Comparison of ENCODE assay signal across 12 cellular contexts in genomic region chr21:37631319-37632117, GRCh38.
DNase-seq lines count a peak whose midpoint lies in the region; ATAC-seq, FAIRE-seq and TF ChIP-seq lines count a peak whose summit lies in the region.
"Had no signal": no experiment of that assay in that cellular context is flagged by ENCODE, and none has a peak within 500 bp of the region (broad histone marks: within the 10 kb centered on the region; RNA-seq: fewer than 3 reads in every experiment).

No MANE protein-coding gene starts in this region.

- H3K4me1 Mint-ChIP-seq in HFFc6 (ENCODE audit: low read depth), result peaks cover 10% of the 10 kb centered on the region
- H3K4me1 Mint-ChIP-seq: stimulated activated naive B cell treated with anti-CD40 and anti-IgM and Interleukin-4, amounts not matched to agents 10 μg/mL and 1 μg/mL and 100 μg/mL, for 72 hours had no signal

- H3K23ac ChIP-seq in H1 (ENCODE audit: insufficient read length), result no peak overlapping the region

- H3K4me3 ChIP-seq in H1 (ENCODE audit: extremely low read depth in 1 of 4, insufficient read depth in 2 of 4, low read depth in 3 of 4, low read length in 4 of 4) (peak overlapping the region in 3 of 4 experiments; percentile 16 to 33 (median 18); a peak in 3 of 8 replicates), psoas muscle (peak overlapping the region; percentile 10)

- H3K27me3 ChIP-seq in H1 (replicated peaks in 1 of 4; ENCODE audit: control insufficient read depth in 3 of 4, extremely low read depth in 1 of 4, insufficient read depth in 3 of 4, low read length in 3 of 4), result no peaks in the 10 kb centered on the region
- peaks cover 0 to 1% (median 0%) of the 10 kb centered on the region in 3 donors for H3K27me3 ChIP-seq in psoas muscle (ENCODE audit: insufficient read depth in 3 of 3, low read length in 2 of 3)

- POLR2A ChIA-PET in H1 (lab: Charles Lee; ENCODE audit: partially characterized antibody), result interaction anchor here (1.2 to 1.6 kb wide), 3 partner anchors 9 to 411 kb away, joined by 3 to 6 read pairs (median 5); no protein-coding TSS in a partner anchor

- peak overlapping the region; percentile 40 for H4K5ac ChIP-seq in H1 (ENCODE audit: insufficient read length, low read depth, low read length)

- peaks cover 11% of the 10 kb centered on the region for H3K27me3 Mint-ChIP-seq in HFFc6 (ENCODE audit: insufficient read depth)

- H3K27ac ChIP-seq in H1 (ENCODE audit: low read depth, low read length), result peak overlapping the region; percentile 80
- no peak overlapping the region for H3K27ac ChIP-seq in psoas muscle
- H3K27ac ChIP-seq: VCaP had no signal

- 0 out of 2 replicates have a peak overlapping the region, but pooled peaks have one; percentile 4 for H2BK20ac ChIP-seq in H1 (ENCODE audit: low read length)

- H3K79me1 ChIP-seq in H1 (ENCODE audit: low read depth, low read length), result no peaks in the 10 kb centered on the region

- DNase-seq in GM19239 (ENCODE audit: insufficient read length, low spot score) (no peak), H1 (ENCODE audit: low read depth in 1 of 2, low spot score in 2 of 2) (peak; percentile 33 to 58), psoas muscle (no peak), HFFc6 (no peak), KG1 (lab: John Stamatoyannopoulos, UW) (no peak)
- no peak for DNase-seq in activated CD8-positive, alpha-beta memory T cell treated with anti-CD3 and anti-CD28 coated beads for 24 hours
- DNase-seq: NCI-H2029 treated with DMSO at 0.1 percent for 48 hours; stimulated activated naive B cell treated with anti-CD40 and anti-IgM and Interleukin-4, amounts not matched to agents 10 μg/mL and 1 μg/mL and 100 μg/mL, for 72 hours had no signal

- peak in 1 of 2 experiments; percentile 88; a peak in 2 of 3 replicates for TF ChIP-seq EP300 in H1 (IDR thresholded peaks at IDR 0.05; ENCODE audit: borderline replicate concordance in 1 of 2, low read depth in 2 of 2, low read length in 2 of 2)

- H3K4me2 ChIP-seq in H1 (ENCODE audit: insufficient read depth in 1 of 2, low read depth in 2 of 2, low read length in 2 of 2), result peak overlapping the region; percentile 59 to 61

- no peak overlapping the region for H3K27ac Mint-ChIP-seq in HFFc6
- H3K27ac Mint-ChIP-seq: nephron; stimulated activated naive B cell treated with anti-CD40 and anti-IgM and Interleukin-4, amounts not matched to agents 10 μg/mL and 1 μg/mL and 100 μg/mL, for 72 hours had no signal

- H3K9ac ChIP-seq in H1 (replicated peaks in 1 of 4; ENCODE audit: extremely low read depth in 1 of 4, low read depth in 3 of 4, low read length in 3 of 4), result peak overlapping the region in 1 of 4 experiments; percentile 50; a peak in 2 of 7 replicates

- peak overlapping the region; percentile 89 for H3K18ac ChIP-seq in H1 (ENCODE audit: extremely low read depth, low read length)

- peak; percentile 86 for ATAC-seq in HG03095 (IDR thresholded peaks at IDR 0.05; ENCODE audit: unreplicated experiment)
- ATAC-seq in psoas muscle, result peak; percentile 42 to 76 (median 62)
- ATAC-seq in HG03175 (IDR thresholded peaks at IDR 0.05; ENCODE audit: unreplicated experiment), result no peak

- H3K4ac ChIP-seq in H1 (replicated peaks; ENCODE audit: insufficient read length, low read depth, low read length), result no peak overlapping the region

- H2BK12ac ChIP-seq in H1 (ENCODE audit: low read depth, low read length), result 0 out of 2 replicates have a peak overlapping the region, but pooled peaks have one; percentile 85

- H2BK5ac ChIP-seq in H1 (ENCODE audit: low read depth, low read length), result peak overlapping the region; percentile 97; the same call in 1 of the 2 replicates

- no peak overlapping the region; the same call in 1 of the 2 replicates for H2AFZ ChIP-seq in H1 (ENCODE audit: low read length)

- no peak overlapping the region for H4K91ac ChIP-seq in H1 (replicated peaks; ENCODE audit: insufficient read length, low read length)

- intact Hi-C loops in psoas muscle (cut with DNase I), result no loop called here

- H4K8ac ChIP-seq in H1 (ENCODE audit: extremely low read depth, insufficient read depth, low read length), result no peak overlapping the region

- TF ChIP-seq CTCF in H1 (IDR thresholded peaks at IDR 0.05; ENCODE audit: control extremely low read depth in 1 of 3, insufficient read depth in 1 of 3, low read depth in 1 of 3, low read length in 3 of 3) (no peak), psoas muscle (IDR thresholded peaks at IDR 0.05) (no peak), HFFc6 (IDR thresholded peaks at IDR 0.05) (no peak)

- peak in 1 of 2 experiments; percentile 33; a peak in 2 of 4 replicates for TF ChIP-seq RAD21 in H1 (IDR thresholded peaks at IDR 0.05 in 1 of 2, conservative IDR thresholded peaks at IDR 0.05 in 1 of 2; ENCODE audit: low read depth in 2 of 2, low read length in 2 of 2)

- H3K36me3 Mint-ChIP-seq in HFFc6 (ENCODE audit: low read depth), result peaks cover 5% of the 10 kb centered on the region; the same call in 1 of the 2 replicates
- H3K36me3 Mint-ChIP-seq: stimulated activated naive B cell treated with anti-CD40 and anti-IgM and Interleukin-4, amounts not matched to agents 10 μg/mL and 1 μg/mL and 100 μg/mL, for 72 hours had no signal

- H3K36me3 ChIP-seq in H1 (ENCODE audit: control insufficient read depth in 2 of 4, insufficient read depth in 4 of 4, low read length in 3 of 4), result no peaks in the 10 kb centered on the region; a peak in 1 of 8 replicates
- H3K36me3 ChIP-seq in psoas muscle (ENCODE audit: insufficient read depth in 1 of 2, low read depth in 1 of 2), result no peaks in the 10 kb centered on the region

- TF ChIP-seq POLR2A in H1 (IDR thresholded peaks at IDR 0.05; ENCODE audit: control extremely low read depth in 1 of 2, low read depth in 2 of 2, low read length in 2 of 2), result peak in 1 of 2 experiments; percentile 53; a peak in 1 of 3 replicates

- WGBS in H1 (ENCODE audit: extremely low coverage in 1 of 2, insufficient coverage in 1 of 2, insufficient read length in 1 of 2, insufficient replicate concordance in 2 of 2, low coverage in 1 of 2, low lambda C conversion rate in 2 of 2, missing lambda C conversion rate in 1 of 2), 2 experiments, result 23% methylated on average over 12 of the region's 12 CpGs; no CpG with 5 or more reads in 1 of the 2 experiments
- WGBS in psoas muscle, 3 donors, result 23 to 33% (median 25%) methylated on average over 12 of the region's 12 CpGs

- H2AK5ac ChIP-seq in H1 (ENCODE audit: low read depth, low read length), result no peak overlapping the region

- no peak overlapping the region for H3K4me3 Mint-ChIP-seq in HFFc6
- H3K4me3 Mint-ChIP-seq: nephron; stimulated activated naive B cell treated with anti-CD40 and anti-IgM and Interleukin-4, amounts not matched to agents 10 μg/mL and 1 μg/mL and 100 μg/mL, for 72 hours had no signal

- no peaks in the 10 kb centered on the region for H4K20me1 ChIP-seq in H1 (replicated peaks in 1 of 2; ENCODE audit: control insufficient read depth in 1 of 2, insufficient read depth in 2 of 2, low read length in 2 of 2)

- H3K4me1 ChIP-seq in H1 (replicated peaks in 1 of 4; ENCODE audit: control insufficient read depth in 3 of 4, insufficient read depth in 4 of 4, low read length in 3 of 4) (peaks cover 2 to 14% (median 11%) of the 10 kb centered on the region in 4 experiments; a peak in 4 of 7 replicates), psoas muscle (peaks cover 5% of the 10 kb centered on the region)

- no peaks in the 10 kb centered on the region for H3K23me2 ChIP-seq in H1 (ENCODE audit: low read depth, low read length)

- peak; percentile 39 for FAIRE-seq in GM19239 (lab: Jason Lieb, UNC)
- peak; percentile 13 for FAIRE-seq in H1 (lab: Jason Lieb, UNC)

- H2BK15ac ChIP-seq in H1 (ENCODE audit: low read length), result peak overlapping the region; percentile 54; the same call in 1 of the 2 replicates

- no peaks in the 10 kb centered on the region for H3K9me3 Mint-ChIP-seq in HFFc6

- H3K56ac ChIP-seq in H1 (replicated peaks; ENCODE audit: insufficient read length, low read depth, low read length), result no peak overlapping the region

- H2BK120ac ChIP-seq in H1 (replicated peaks; ENCODE audit: low read depth, low read length), result peak overlapping the region; percentile 27

- CTCF ChIA-PET in H1 (lab: Charles Lee; ENCODE audit: partially characterized antibody), result interaction anchor here (1.7 to 2.4 kb wide), 3 partner anchors 9 to 168 kb away, joined by 3 to 6 read pairs (median 6); no protein-coding TSS in a partner anchor

- H3K9me3 ChIP-seq in H1 (ENCODE audit: insufficient read depth in 2 of 2, low read depth in 1 of 2, low read length in 1 of 2) (peaks cover 0 to 6% of the 10 kb centered on the region in 2 experiments; a peak in 2 of 4 replicates), psoas muscle (no peaks in the 10 kb centered on the region)

- no peak overlapping the region for H3K14ac ChIP-seq in H1 (ENCODE audit: insufficient read length)

- no peaks in the 10 kb centered on the region for H3K79me2 ChIP-seq in H1 (ENCODE audit: control insufficient read depth in 1 of 2, insufficient read depth in 2 of 2, low read length in 2 of 2)

TF ChIP-seq in H1, 55 proteins besides CTCF, POLR2A, EP300 and RAD21 (continues in another document):
- TF ChIP-seq TAF7 (optimal IDR thresholded peaks at IDR 0.05; ENCODE audit: borderline replicate concordance, low read depth, low read length) (peak; percentile 69), NANOG (IDR thresholded peaks at IDR 0.05; ENCODE audit: insufficient read depth, low read depth, low read length, poor library complexity, severe bottlenecking) (peak; percentile 89), CBX8 (IDR thresholded peaks at IDR 0.05; ENCODE audit: borderline replicate concordance, low read depth, low read length) (no peak), SAP30 (IDR thresholded peaks at IDR 0.05; ENCODE audit: insufficient read depth, insufficient replicate concordance, low read length) (no peak), CHD1 (IDR thresholded peaks at IDR 0.05; ENCODE audit: low read depth, low read length) (no peak), KDM1A (IDR thresholded peaks at IDR 0.05; ENCODE audit: borderline replicate concordance, low read length) (peak; percentile 11; the same call in 1 of the 2 replicates), CEBPB (IDR thresholded peaks at IDR 0.05; ENCODE audit: low read depth, low read length) (no peak; the same call in 1 of the 2 replicates), SRF (IDR thresholded peaks at IDR 0.05; ENCODE audit: low read depth, low read length) (no peak), JUND (IDR thresholded peaks at IDR 0.05; ENCODE audit: low read length) (no peak), SUZ12 (IDR thresholded peaks at IDR 0.05; ENCODE audit: low read length) (no peak), TAF1 (IDR thresholded peaks at IDR 0.05; ENCODE audit: low read depth, low read length) (no peak; the same call in 1 of the 2 replicates), TCF12 (IDR thresholded peaks at IDR 0.05; ENCODE audit: low read depth, low read length) (0 out of 2 replicates have a peak, but pooled peaks have one; percentile 82)

Comparison
In these comparisons a context has a peak if more than half of its experiments do, and no peak if none do; other contexts are left out.
1. DNase-seq: peak in H1 (2 of 2); none in GM19239 (single experiment), psoas muscle (0 of 2), HFFc6 (single experiment), KG1 (single experiment) and activated CD8-positive, alpha-beta memory T cell treated with anti-CD3 and anti-CD28 coated beads for 24 hours (single experiment).